ENCODE assay signal across 1 cellular context in the genomic region with DNA sequence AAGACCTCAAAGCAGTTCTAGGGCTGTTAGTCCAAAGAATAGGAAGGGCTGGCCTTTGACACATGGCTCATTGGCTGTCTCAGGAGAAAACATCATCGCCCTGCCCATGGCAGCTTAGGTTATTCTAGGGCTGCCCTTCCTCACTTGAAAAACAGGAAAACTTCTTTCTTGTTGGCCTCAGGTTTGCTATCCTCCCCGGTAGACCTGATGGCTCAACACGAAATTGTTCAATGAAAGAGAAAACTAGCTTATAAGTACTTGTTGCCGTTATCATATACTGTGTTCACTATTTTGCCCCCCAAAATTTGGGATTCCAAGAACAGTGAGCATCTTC.
TF ChIP-seq lines count a peak whose summit lies in the region.

No MANE protein-coding gene starts in this region.

TF ChIP-seq in K562, 482 proteins besides CTCF, POLR2A, EP300 and RAD21 (continued from another document and continues in another):
- TF ChIP-seq NFRKB (IDR thresholded peaks at IDR 0.05; ENCODE audit: low read depth) (peak; percentile 15; the same call in 1 of the 2 replicates), CGGBP1 (CRISPR knock-in tag; IDR thresholded peaks at IDR 0.05) (no peak), MCM5 (IDR thresholded peaks at IDR 0.05; ENCODE audit: low read depth) (no peak), ZNF778 (CRISPR knock-in tag; IDR thresholded peaks at IDR 0.05) (no peak), RBBP5 (IDR thresholded peaks at IDR 0.05; ENCODE audit: borderline replicate concordance, insufficient read depth, low read length, poor library complexity, severe bottlenecking) (no peak), SP1 (CRISPR knock-in tag; IDR thresholded peaks at IDR 0.05) (no peak), SOX6 (IDR thresholded peaks at IDR 0.05) (no peak), PHF8 (IDR thresholded peaks at IDR 0.05; ENCODE audit: borderline replicate concordance, low read length) (no peak), THRAP3 (IDR thresholded peaks at IDR 0.05; ENCODE audit: borderline replicate concordance) (0 out of 2 replicates have a peak, but pooled peaks have one; percentile 26), GTF2B (IDR thresholded peaks at IDR 0.05; ENCODE audit: extremely low read depth, insufficient read length) (no peak), FOXM1 (IDR thresholded peaks at IDR 0.05; ENCODE audit: low read depth) (no peak), FOXM1 (CRISPR knock-in tag; IDR thresholded peaks at IDR 0.05; ENCODE audit: low read depth) (no peak), ARID3A (IDR thresholded peaks at IDR 0.05; ENCODE audit: borderline replicate concordance, low read depth, low read length) (no peak), GTF2A2 (tag; IDR thresholded peaks at IDR 0.05) (no peak), ZBTB40 (IDR thresholded peaks at IDR 0.05) (peak; percentile 75), ZBTB40 (CRISPR knock-in tag; IDR thresholded peaks at IDR 0.05) (no peak), ZNF407 (IDR thresholded peaks at IDR 0.05; ENCODE audit: low read depth) (no peak), SP2 (IDR thresholded peaks at IDR 0.05; ENCODE audit: extremely low read depth, low read depth, low read length, poor library complexity, severe bottlenecking) (no peak), POLR3G (IDR thresholded peaks at IDR 0.05; ENCODE audit: extremely low read depth, insufficient read length, insufficient replicate concordance) (no peak), ZBTB8A (IDR thresholded peaks at IDR 0.05; ENCODE audit: partially characterized antibody) (no peak), PTTG1 (tag; IDR thresholded peaks at IDR 0.05; ENCODE audit: low read depth) (no peak), GABPB1 (CRISPR knock-in tag; IDR thresholded peaks at IDR 0.05) (no peak; the same call in 1 of the 2 replicates), FOXK1 (CRISPR knock-in tag; IDR thresholded peaks at IDR 0.05; ENCODE audit: borderline replicate concordance) (0 out of 2 replicates have a peak, but pooled peaks have one; percentile 39), ZSCAN32 (CRISPR knock-in tag; IDR thresholded peaks at IDR 0.05) (no peak)
- TF ChIP-seq, protein P1, sequence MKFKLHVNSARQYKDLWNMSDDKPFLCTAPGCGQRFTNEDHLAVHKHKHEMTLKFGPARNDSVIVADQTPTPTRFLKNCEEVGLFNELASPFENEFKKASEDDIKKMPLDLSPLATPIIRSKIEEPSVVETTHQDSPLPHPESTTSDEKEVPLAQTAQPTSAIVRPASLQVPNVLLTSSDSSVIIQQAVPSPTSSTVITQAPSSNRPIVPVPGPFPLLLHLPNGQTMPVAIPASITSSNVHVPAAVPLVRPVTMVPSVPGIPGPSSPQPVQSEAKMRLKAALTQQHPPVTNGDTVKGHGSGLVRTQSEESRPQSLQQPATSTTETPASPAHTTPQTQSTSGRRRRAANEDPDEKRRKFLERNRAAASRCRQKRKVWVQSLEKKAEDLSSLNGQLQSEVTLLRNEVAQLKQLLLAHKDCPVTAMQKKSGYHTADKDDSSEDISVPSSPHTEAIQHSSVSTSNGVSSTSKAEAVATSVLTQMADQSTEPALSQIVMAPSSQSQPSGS (CRISPR knock-in tag; IDR thresholded peaks at IDR 0.05) = no peak
- TF ChIP-seq, protein P2, sequence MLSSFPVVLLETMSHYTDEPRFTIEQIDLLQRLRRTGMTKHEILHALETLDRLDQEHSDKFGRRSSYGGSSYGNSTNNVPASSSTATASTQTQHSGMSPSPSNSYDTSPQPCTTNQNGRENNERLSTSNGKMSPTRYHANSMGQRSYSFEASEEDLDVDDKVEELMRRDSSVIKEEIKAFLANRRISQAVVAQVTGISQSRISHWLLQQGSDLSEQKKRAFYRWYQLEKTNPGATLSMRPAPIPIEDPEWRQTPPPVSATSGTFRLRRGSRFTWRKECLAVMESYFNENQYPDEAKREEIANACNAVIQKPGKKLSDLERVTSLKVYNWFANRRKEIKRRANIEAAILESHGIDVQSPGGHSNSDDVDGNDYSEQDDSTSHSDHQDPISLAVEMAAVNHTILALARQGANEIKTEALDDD (IDR thresholded peaks at IDR 0.05) = no peak
- TF ChIP-seq, protein P3, sequence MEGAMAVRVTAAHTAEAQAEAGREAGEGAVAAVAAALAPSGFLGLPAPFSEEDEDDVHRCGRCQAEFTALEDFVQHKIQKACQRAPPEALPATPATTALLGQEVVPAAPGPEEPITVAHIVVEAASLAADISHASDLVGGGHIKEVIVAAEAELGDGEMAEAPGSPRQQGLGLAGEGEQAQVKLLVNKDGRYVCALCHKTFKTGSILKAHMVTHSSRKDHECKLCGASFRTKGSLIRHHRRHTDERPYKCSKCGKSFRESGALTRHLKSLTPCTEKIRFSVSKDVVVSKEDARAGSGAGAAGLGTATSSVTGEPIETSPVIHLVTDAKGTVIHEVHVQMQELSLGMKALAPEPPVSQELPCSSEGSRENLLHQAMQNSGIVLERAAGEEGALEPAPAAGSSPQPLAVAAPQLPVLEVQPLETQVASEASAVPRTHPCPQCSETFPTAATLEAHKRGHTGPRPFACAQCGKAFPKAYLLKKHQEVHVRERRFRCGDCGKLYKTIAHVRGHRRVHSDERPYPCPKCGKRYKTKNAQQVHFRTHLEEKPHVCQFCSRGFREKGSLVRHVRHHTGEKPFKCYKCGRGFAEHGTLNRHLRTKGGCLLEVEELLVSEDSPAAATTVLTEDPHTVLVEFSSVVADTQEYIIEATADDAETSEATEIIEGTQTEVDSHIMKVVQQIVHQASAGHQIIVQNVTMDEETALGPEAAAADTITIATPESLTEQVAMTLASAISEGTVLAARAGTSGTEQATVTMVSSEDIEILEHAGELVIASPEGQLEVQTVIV (CRISPR knock-in tag; IDR thresholded peaks at IDR 0.05; ENCODE audit: borderline replicate concordance) = no peak
